30 cellular contexts compared by ENCODE assay signal in the genomic region with DNA sequence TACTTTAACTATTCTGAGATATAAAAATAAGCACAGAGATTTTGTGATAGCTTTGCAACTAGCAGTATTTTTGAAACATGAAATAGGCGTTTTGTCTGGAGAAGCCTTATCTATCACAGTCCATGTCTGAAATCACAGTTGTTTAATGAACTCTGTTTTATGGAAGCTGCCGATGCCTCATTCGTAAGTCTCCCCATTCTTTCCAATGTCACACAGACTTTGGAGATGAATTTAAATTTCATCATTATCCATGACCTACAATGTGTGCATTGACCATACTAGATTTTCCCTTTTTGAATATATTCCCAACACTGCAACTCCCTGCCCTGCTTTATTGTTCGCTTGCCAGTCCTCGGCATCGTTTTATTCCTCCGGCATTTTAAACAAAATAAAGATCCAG.
"Had no signal": no experiment of that assay in that cellular context is flagged by ENCODE, and none has a peak within 500 bp of the region (broad histone marks: within the 10 kb centered on the region; RNA-seq: fewer than 3 reads in every experiment).

No MANE protein-coding gene starts in this region.

- H3K9me3 ChIP-seq: adrenal gland, breast epithelium, SJSA1, SK-N-SH had no signal

- H3K9ac ChIP-seq: KMS-11, SK-N-SH had no signal

- H3K27ac Mint-ChIP-seq: activated CD4-positive, alpha-beta T cell treated with anti-CD3 and anti-CD28 coated beads for 36 hours; activated CD4-positive, alpha-beta T cell treated with anti-CD3 and anti-CD28 coated beads, Interleukin-2, amount 10 ng/mL, durations not matched to agents 7 days and 5 days; activated CD8-positive, alpha-beta T cell treated with anti-CD3 and anti-CD28 coated beads, Interleukin-2, amount 10 ng/mL, durations not matched to agents 7 days and 5 days; activated naive CD4-positive, alpha-beta T cell treated with anti-CD3 and anti-CD28 coated beads for 36 hours; activated naive CD4-positive, alpha-beta T cell treated with anti-CD3 and anti-CD28 coated beads, Interleukin-2, amount 50 U/mL, for 72 hours; activated T-helper 1 cell treated with anti-CD3 and anti-CD28 coated beads, Interleukin-12 subunit alpha, Interleukin-12 subunit beta, Interleukin-2, Interleukin-4 antibody, amounts not matched to agents 30 ng/mL and 10 ng/mL and 1 ng/mL, durations not matched to agents 14 hours and 24 hours and 36 hours; T-helper 1 cell treated with Interleukin-12 subunit alpha and Interleukin-12 subunit beta and Interleukin-4 antibody, amounts not matched to agents 30 μg/mL and 1 μg/mL, for 36 hours; T-helper 2 cell treated with Interferon-gamma antibody and Interleukin-4, amounts not matched to agents 5 μg/mL and 100 μg/mL, for 36 hours; WTC11 had no signal

- H3K4me2 ChIP-seq: KMS-11, SK-N-SH had no signal

- H3K4me1 Mint-ChIP-seq: activated CD4-positive, alpha-beta T cell treated with anti-CD3 and anti-CD28 coated beads for 36 hours; activated CD4-positive, alpha-beta T cell treated with anti-CD3 and anti-CD28 coated beads, Interleukin-2, amount 10 ng/mL, durations not matched to agents 7 days and 5 days; WTC11 had no signal

- H3K27me3 ChIP-seq: breast epithelium, SJSA1 had no signal

- H3K4me1 ChIP-seq: adrenal gland, breast epithelium, SJSA1 had no signal

- H3K27me3 Mint-ChIP-seq: activated CD4-positive, alpha-beta T cell treated with anti-CD3 and anti-CD28 coated beads for 36 hours; activated CD4-positive, alpha-beta T cell treated with anti-CD3 and anti-CD28 coated beads, Interleukin-2, amount 10 ng/mL, durations not matched to agents 7 days and 5 days had no signal

- H3K9me3 Mint-ChIP-seq: activated CD4-positive, alpha-beta T cell treated with anti-CD3 and anti-CD28 coated beads, Interleukin-2, amount 10 ng/mL, durations not matched to agents 7 days and 5 days; activated naive CD4-positive, alpha-beta T cell treated with anti-CD3 and anti-CD28 coated beads for 36 hours; activated naive CD4-positive, alpha-beta T cell treated with anti-CD3 and anti-CD28 coated beads, Interleukin-2, amount 50 U/mL, for 72 hours; activated T-cell treated with anti-CD3 and anti-CD28 coated beads, Interleukin-2, amount 50 U/mL, for 4 hours; activated T-helper 1 cell treated with anti-CD3 and anti-CD28 coated beads, Interleukin-12 subunit alpha, Interleukin-12 subunit beta, Interleukin-2, Interleukin-4 antibody, amounts not matched to agents 30 ng/mL and 10 ng/mL and 1 ng/mL, durations not matched to agents 14 hours and 24 hours and 36 hours; T-helper 1 cell treated with Interleukin-12 subunit alpha and Interleukin-12 subunit beta and Interleukin-4 antibody, amounts not matched to agents 30 μg/mL and 1 μg/mL, for 36 hours; T-helper 2 cell treated with Interferon-gamma antibody and Interleukin-4, amounts not matched to agents 5 μg/mL and 100 μg/mL, for 36 hours had no signal

- H3K4me3 Mint-ChIP-seq: activated CD4-positive, alpha-beta T cell treated with anti-CD3 and anti-CD28 coated beads for 36 hours; activated CD4-positive, alpha-beta T cell treated with anti-CD3 and anti-CD28 coated beads, Interleukin-2, amount 10 ng/mL, durations not matched to agents 7 days and 5 days; activated CD8-positive, alpha-beta T cell treated with anti-CD3 and anti-CD28 coated beads, Interleukin-2, amount 10 ng/mL, durations not matched to agents 7 days and 5 days; activated naive CD4-positive, alpha-beta T cell treated with anti-CD3 and anti-CD28 coated beads for 36 hours; activated T-cell treated with anti-CD3 and anti-CD28 coated beads, Interleukin-2, amount 50 U/mL, for 4 hours; activated T-helper 1 cell treated with anti-CD3 and anti-CD28 coated beads, Interleukin-12 subunit alpha, Interleukin-12 subunit beta, Interleukin-2, Interleukin-4 antibody, amounts not matched to agents 30 ng/mL and 10 ng/mL and 1 ng/mL, durations not matched to agents 14 hours and 24 hours and 36 hours; T-helper 1 cell treated with Interleukin-12 subunit alpha and Interleukin-12 subunit beta and Interleukin-4 antibody, amounts not matched to agents 30 μg/mL and 1 μg/mL, for 36 hours; T-helper 2 cell treated with Interferon-gamma antibody and Interleukin-4, amounts not matched to agents 5 μg/mL and 100 μg/mL, for 36 hours; WTC11 had no signal

- H3K36me3 Mint-ChIP-seq: WTC11 had no signal

- DNase-seq: activated CD4-positive, alpha-beta T cell treated with anti-CD3 and anti-CD28 coated beads for 36 hours; activated CD4-positive, alpha-beta T cell treated with anti-CD3 and anti-CD28 coated beads, Interleukin-2, amount 10 ng/mL, durations not matched to agents 7 days and 5 days; activated CD4-positive, alpha-beta T cell treated with anti-CD3 and anti-CD28 coated beads, Interleukin-2, amount 50 U/mL, for 48 hours; activated CD8-positive, alpha-beta T cell treated with anti-CD3 and anti-CD28 coated beads, Interleukin-2, amount 10 ng/mL, durations not matched to agents 7 days and 5 days; activated gamma-delta T cell treated with Interleukin-2 at 50 U/mL for 16 hours; activated naive CD4-positive, alpha-beta T cell treated with anti-CD3 and anti-CD28 coated beads for 36 hours; activated T-cell treated with anti-CD3 and anti-CD28 coated beads for 4 hours; activated T-cell treated with anti-CD3 and anti-CD28 coated beads, Interleukin-2, amount 50 U/mL, for 4 hours; adrenal gland; MM.1S; MV-4-11; NCI-H1092; NCI-H1436 treated with DMSO at 0.1 percent for 48 hours; NCI-H1694 treated with DMSO at 0.1 percent for 48 hours; NCI-H2029; NCI-H345; NCI-H524 treated with DMSO at 0.1 percent for 48 hours; RPMI8226; SHP77 treated with DMSO at 0.1 percent for 48 hours; SK-N-SH had no signal

- H3K27ac ChIP-seq: adrenal gland, breast epithelium, KMS-11, SJSA1 had no signal

- ATAC-seq: activated CD4-positive, alpha-beta T cell treated with anti-CD3 and anti-CD28 coated beads for 36 hours; activated CD4-positive, CD25-positive, alpha-beta regulatory T cell treated with anti-CD3 and anti-CD28 coated beads, Interleukin-2, amount 50 U/mL, for 24 hours; activated CD8-positive, alpha-beta T cell treated with anti-CD3 and anti-CD28 coated beads, Interleukin-2, amount 10 ng/mL, durations not matched to agents 7 days and 5 days; activated naive CD4-positive, alpha-beta T cell treated with anti-CD3 and anti-CD28 coated beads, Interleukin-2, amount 50 U/mL, for 72 hours; activated T-cell treated with anti-CD3 and anti-CD28 coated beads, Interleukin-2, amount 50 U/mL, for 4 hours; Panc1; WTC11 had no signal
